Comparison of ENCODE assay signal across 22 cellular contexts in genomic region chr11:33514079-33514690, GRCh38.
"Had no signal": no experiment of that assay in that cellular context is flagged by ENCODE, and none has a peak within 500 bp of the region (broad histone marks: within the 10 kb centered on the region; RNA-seq: fewer than 3 reads in every experiment).

No MANE protein-coding gene starts in this region.

- H3K36me3 ChIP-seq: left ventricle myocardium inferior, neural progenitor cell, ovary, right atrium auricular region had no signal

- H3K9me3 ChIP-seq: left ventricle myocardium inferior, ovary, right atrium auricular region had no signal

- H3K4me3 ChIP-seq: dorsolateral prefrontal cortex, left ventricle myocardium inferior, lung, neural progenitor cell, ovary, right atrium auricular region, smooth muscle cell had no signal

- H3K27ac ChIP-seq: left ventricle myocardium inferior, neural progenitor cell, ovary, right atrium auricular region had no signal

- H3K27me3 ChIP-seq: dorsolateral prefrontal cortex, neural progenitor cell, ovary, right atrium auricular region had no signal

- DNase-seq: cortex of kidney; dorsolateral prefrontal cortex; effector CD8-positive, alpha-beta T cell; foreskin fibroblast; immature natural killer cell; left cardiac atrium; left ventricle myocardium inferior; mesenchymal stem cell; midbrain; nucleus accumbens; ovary; stimulated activated CD4-positive, alpha-beta T cell treated with anti-CD3 and anti-CD28 coated beads, Interleukin-2, amount 100 ng/mL, for 48 hours; stimulated activated naive CD4-positive, alpha-beta T cell treated with Interleukin-2 at 50 U/mL for 16 hours; trophoblast cell had no signal

- H3K4me2 ChIP-seq: neural progenitor cell, smooth muscle cell had no signal

- ATAC-seq: esophagus mucosa; left cardiac atrium; natural killer cell treated with Interleukin-12 subunit alpha and Interleukin-12 subunit beta and Interleukin-15 and Interleukin-18, amount 100 ng/mL, for 72 hours had no signal

- H3K4me1 ChIP-seq: left ventricle myocardium inferior, neural progenitor cell, right atrium auricular region had no signal

- H2AFZ ChIP-seq: neural progenitor cell had no signal

- FAIRE-seq: keratinocyte, urothelium cell line had no signal

- H3K9ac ChIP-seq: neural progenitor cell had no signal
